ENCODE assay signal across 9 cellular contexts in genomic region chr17:50547736-50548083, GRCh38. TPM values are rescaled to one million over a fixed set of nuclear protein-coding genes. Genes with fewer than 3 reads are reported as not detected.
A peak's percentile ranks its signal among the peaks of the same experiment; 100 is the strongest.
DNase-seq lines count a peak whose midpoint lies in the region; ATAC-seq and TF ChIP-seq lines count a peak whose summit lies in the region.
"Had no signal": no experiment of that assay in that cellular context is flagged by ENCODE, and none has a peak within 500 bp of the region (broad histone marks: within the 10 kb centered on the region; RNA-seq: fewer than 3 reads in every experiment).

No MANE protein-coding gene starts in this region.

- ATAC-seq in RWPE2 (ENCODE audit: low read depth) (no peak), GM21526 (IDR thresholded peaks at IDR 0.05; ENCODE audit: low FRiP score, unreplicated experiment) (no peak), omental fat pad (ENCODE audit: low FRiP score) (no peak)

- H3K4me1 ChIP-seq in RWPE2 (ENCODE audit: insufficient read depth, poor library complexity, severe bottlenecking) (peaks cover 6% of the 10 kb centered on the region), esophagus squamous epithelium (peaks cover 20 to 59% (median 22%) of the 10 kb centered on the region in 3 donors)

- 63% methylated on average over 2 of the region's 5 CpGs; no CpG with 5 or more reads in 1 of the 2 donors for WGBS in esophagus squamous epithelium, 2 donors

- H3K9me3 ChIP-seq in RWPE2 (ENCODE audit: severe bottlenecking) (no peaks in the 10 kb centered on the region), esophagus squamous epithelium (no peaks in the 10 kb centered on the region)
- H3K9me3 ChIP-seq: neutrophil had no signal

- H3K27me3 ChIP-seq in RWPE2 (ENCODE audit: insufficient read depth, poor library complexity, severe bottlenecking) (no peaks in the 10 kb centered on the region), esophagus squamous epithelium (no peaks in the 10 kb centered on the region)

- H3K4me3 ChIP-seq in RWPE2 (ENCODE audit: severe bottlenecking) (peak overlapping the region; percentile 49), esophagus squamous epithelium (peak overlapping the region in 3 of 4 donors; percentile 54 to 74 (median 70)), retinal pigment epithelial cell (ENCODE audit: low read length) (peak overlapping the region; percentile 53)

- no peak for TF ChIP-seq POLR2A in esophagus squamous epithelium (IDR thresholded peaks at IDR 0.05)

- intact Hi-C loops in esophagus squamous epithelium (cut with DNase I), result loop anchor here (5.0 to 10.0 kb wide), 3 partner anchors 65 to 297 kb away; no protein-coding TSS in a partner anchor

- TF ChIP-seq CTCF in RWPE2 (IDR thresholded peaks at IDR 0.05; ENCODE audit: poor library complexity, severe bottlenecking) (no peak), esophagus squamous epithelium (IDR thresholded peaks at IDR 0.05) (no peak), retinal pigment epithelial cell (conservative IDR thresholded peaks at IDR 0.05; ENCODE audit: low read depth, low read length) (no peak), omental fat pad (IDR thresholded peaks at IDR 0.05) (no peak)

- peak; percentile 32 for DNase-seq in ELR (ENCODE audit: low read depth)
- no peak for DNase-seq in RWPE2 (ENCODE audit: low spot score)
- no peak for DNase-seq in esophagus squamous epithelium (lab: John Stamatoyannopoulos, UW)
- no peak for DNase-seq in retinal pigment epithelial cell (ENCODE audit: low read depth)
- DNase-seq in HCEC 1CT, result no peak
- DNase-seq in omental fat pad (ENCODE audit: low spot score), result no peak
- no peak for DNase-seq in NCI-H2171 treated with DMSO at 0.1 percent for 48 hours (lab: John Stamatoyannopoulos, UW)

- peak overlapping the region; percentile 62 for H3K27ac ChIP-seq in RWPE2 (ENCODE audit: poor library complexity, severe bottlenecking)
- peak overlapping the region in 3 of 4 donors; percentile 81 to 90 (median 81) for H3K27ac ChIP-seq in esophagus squamous epithelium

- peaks cover 14% of the 10 kb centered on the region for H3K36me3 ChIP-seq in RWPE2 (ENCODE audit: low read depth)
- peaks cover 0 to 36% (median 0%) of the 10 kb centered on the region in 3 donors for H3K36me3 ChIP-seq in esophagus squamous epithelium
- H3K36me3 ChIP-seq: neutrophil had no signal

RNA-seq across cellular contexts. Expression of gene SPATA20, which starts 0.7 kb away (rescaled TPM):
- total RNA-seq in esophagus squamous epithelium (10 to 100 TPM; 34.1 to 67.3 (median 38.1) TPM), omental fat pad (10 to 100 TPM; 42.8 to 65.1 (median 49.4) TPM)

RNA-seq across cellular contexts. Expression of gene CACNA1G, which starts 12.8 kb away (rescaled TPM):
- under 1 TPM in 3 of 4 donors, not detected in 1; 0.11 to 0.38 (median 0.13) TPM for total RNA-seq in esophagus squamous epithelium
- total RNA-seq in omental fat pad, result 1 to 10 TPM in 2 of 4 donors, under 1 TPM in 2; 0.32 to 3.8 (median 1.2) TPM

RNA-seq across cellular contexts. Expression of gene EPN3, which starts 15.2 kb away (rescaled TPM):
- total RNA-seq in esophagus squamous epithelium (100 to 1,000 TPM in 1 of 4 donors, 10 to 100 TPM in 3; 24.5 to 111 (median 51.8) TPM), omental fat pad (not detected)

RNA-seq across cellular contexts. Expression of gene MYCBPAP, which starts 39.5 kb away (rescaled TPM):
- total RNA-seq in esophagus squamous epithelium (under 1 TPM in 1 of 4 donors, not detected in 3; 0.38 TPM), omental fat pad (1 to 10 TPM in 2 of 4 donors, under 1 TPM in 1, not detected in 1; 0.36 to 1.9 (median 1.0) TPM)

Comparison
In these comparisons a context has a peak if more than half of its experiments do, and no peak if none do; other contexts are left out.
1. RNA of gene EPN3, which starts 15.2 kb away (total RNA-seq): 24.5 to 111 TPM in esophagus squamous epithelium; not detected in omental fat pad; every median in the first group is over 10 times any median in the second.
2. Peak in every context shown above with its lines, with median percentiles within 50 percentile points of each other: H3K4me3 ChIP-seq.